8 cellular contexts compared by ENCODE assay signal in genomic region chr2:98729652-98730051, GRCh38. TPM values are rescaled to one million over a fixed set of nuclear protein-coding genes. Genes with fewer than 3 reads are reported as not detected.
DNase-seq lines count a peak whose midpoint lies in the region; TF ChIP-seq lines count a peak whose summit lies in the region.

No MANE protein-coding gene starts in this region.

- H3K4me1 ChIP-seq in BLaER1 treated with 17β-estradiol and CSF1 and Interleukin-3, amounts not matched to agents 10 nM and 100 nM, result peaks cover 37 to 79% (median 48%) of the 10 kb centered on the region in 10 experiments
- no peaks in the 10 kb centered on the region for H3K4me1 ChIP-seq in SJCRH30

- H3K4me3 Mint-ChIP-seq in chondrocyte (ENCODE audit: unreplicated experiment) (peak overlapping the region; percentile 53), nephron progenitor cell (peak overlapping the region; percentile 82)

- peak overlapping the region; percentile 69 to 93 (median 82) for H3K4me3 ChIP-seq in BLaER1 treated with 17β-estradiol and CSF1 and Interleukin-3, amounts not matched to agents 10 nM and 100 nM
- peak overlapping the region; percentile 53; the same call in 1 of the 2 replicates for H3K4me3 ChIP-seq in LNCaP clone FGC (ENCODE audit: low read depth, low read length)
- no peak overlapping the region for H3K4me3 ChIP-seq in SJCRH30

- H3K36me3 Mint-ChIP-seq in chondrocyte (ENCODE audit: low read depth) (no peaks in the 10 kb centered on the region), nephron progenitor cell (ENCODE audit: low read depth) (peaks cover 5% of the 10 kb centered on the region)

- H3K9me3 Mint-ChIP-seq in chondrocyte (ENCODE audit: low read depth), result no peaks in the 10 kb centered on the region
- peaks cover 10% of the 10 kb centered on the region for H3K9me3 Mint-ChIP-seq in nephron progenitor cell

- H3K9ac ChIP-seq in BLaER1 treated with 17β-estradiol and CSF1 and Interleukin-3, amounts not matched to agents 10 nM and 100 nM, result peak overlapping the region in 10 of 11 experiments; percentile 73 to 98 (median 85); a peak in 16 of 22 replicates

- peak overlapping the region in 2 of 11 experiments; percentile 76 to 84; a peak in 3 of 22 replicates for H3K27ac ChIP-seq in BLaER1 treated with 17β-estradiol and CSF1 and Interleukin-3, amounts not matched to agents 10 nM and 100 nM
- no peak overlapping the region for H3K27ac ChIP-seq in SJCRH30

- H3K27me3 ChIP-seq in BLaER1 treated with 17β-estradiol and CSF1 and Interleukin-3, amounts not matched to agents 10 nM and 100 nM, result peaks cover 0 to 28% (median 9%) of the 10 kb centered on the region in 11 experiments; a peak in 8 of 22 replicates
- 0 out of 2 replicates have a peak, but pooled peaks cover 7% of the 10 kb centered on the region for H3K27me3 ChIP-seq in SJCRH30

- H3K27ac Mint-ChIP-seq in chondrocyte (ENCODE audit: unreplicated experiment), result no peak overlapping the region
- no peak overlapping the region for H3K27ac Mint-ChIP-seq in nephron progenitor cell

- H3K36me3 ChIP-seq in BLaER1 treated with 17β-estradiol and CSF1 and Interleukin-3, amounts not matched to agents 10 nM and 100 nM, result peaks cover 0 to 23% (median 12%) of the 10 kb centered on the region in 11 experiments; a peak in 11 of 22 replicates
- H3K36me3 ChIP-seq in SJCRH30, result no peaks in the 10 kb centered on the region

- H4K20me1 ChIP-seq in BLaER1 treated with 17β-estradiol and CSF1 and Interleukin-3, amounts not matched to agents 10 nM and 100 nM, result peaks cover 0 to 56% (median 18%) of the 10 kb centered on the region in 11 experiments; a peak in 12 of 22 replicates

- TF ChIP-seq CTCF in LNCaP clone FGC (IDR thresholded peaks at IDR 0.05; ENCODE audit: control insufficient read depth, extremely low read depth, insufficient read depth) (no peak), chondrocyte (IDR thresholded peaks at IDR 0.05) (no peak), nephron progenitor cell (IDR thresholded peaks at IDR 0.05) (no peak)

- H3K9me3 ChIP-seq in BLaER1 treated with 17β-estradiol and CSF1 and Interleukin-3, amounts not matched to agents 10 nM and 100 nM (replicated peaks in 1 of 11), result peaks cover 0 to 7% (median 0%) of the 10 kb centered on the region in 11 experiments; a peak in 4 of 22 replicates
- no peaks in the 10 kb centered on the region for H3K9me3 ChIP-seq in SJCRH30 (replicated peaks)

- H3K27me3 Mint-ChIP-seq in chondrocyte (ENCODE audit: low read depth), result peaks cover 40% of the 10 kb centered on the region
- H3K27me3 Mint-ChIP-seq in nephron progenitor cell (ENCODE audit: low read depth, poor library complexity), result peaks cover 59% of the 10 kb centered on the region

- H3K4me2 ChIP-seq in BLaER1 treated with 17β-estradiol and CSF1 and Interleukin-3, amounts not matched to agents 10 nM and 100 nM, result peak overlapping the region; percentile 79 to 92 (median 88)

- DNase-seq in LNCaP clone FGC (ENCODE audit: low read depth), result no peak
- DNase-seq in chondrocyte (ENCODE audit: low spot score), result no peak
- no peak for DNase-seq in nephron progenitor cell
- DNase-seq in SJCRH30, result no peak
- DNase-seq in stimulated activated CD4-positive, alpha-beta T cell treated with anti-CD3 and anti-CD28 coated beads, Interleukin-15, amount 100 ng/mL, for 24 hours, result no peak
- no peak for DNase-seq in iPS-NIHi11 (ENCODE audit: low spot score)
- no peak for DNase-seq in NCI-H128 (lab: John Stamatoyannopoulos, UW; ENCODE audit: unreplicated experiment)

- H3K4me1 Mint-ChIP-seq in chondrocyte (ENCODE audit: low read depth) (peaks cover 7% of the 10 kb centered on the region), nephron progenitor cell (peaks cover 11% of the 10 kb centered on the region)

RNA-seq across cellular contexts. Expression of gene MGAT4A, which starts 1.3 kb away (rescaled TPM):
- 1.7 to 2.2 TPM (median 2.1 TPM) in 3 replicates for total RNA-seq in chondrocyte
- total RNA-seq in SJCRH30 (2014; rRNA removed; shearing (Covaris generic)), result 0.08 and 0.13 TPM in 2 replicates
